In genomic region chr7:99109108-99110051, GRCh38 we compare ENCODE assay signal across 1 cellular context.
TF ChIP-seq lines count a peak whose summit lies in the region.

No MANE protein-coding gene starts in this region.

TF ChIP-seq in IMR-90, 13 proteins besides CTCF, POLR2A, EP300 and RAD21 (continued from another document):
- TF ChIP-seq USF2 (IDR thresholded peaks at IDR 0.05; ENCODE audit: low read depth, low read length) (no peak), SMC3 (IDR thresholded peaks at IDR 0.05; ENCODE audit: low read depth, low read length) (no peak), CEBPB (IDR thresholded peaks at IDR 0.05; ENCODE audit: low read depth, low read length) (no peak), MAZ (IDR thresholded peaks at IDR 0.05; ENCODE audit: borderline replicate concordance, low read depth, low read length) (no peak), FOS (IDR thresholded peaks at IDR 0.05; ENCODE audit: low read depth, low read length) (peak; percentile 55), BHLHE40 (IDR thresholded peaks at IDR 0.05; ENCODE audit: low read depth, low read length) (no peak), RCOR1 (IDR thresholded peaks at IDR 0.05; ENCODE audit: insufficient replicate concordance, low read length) (no peak), MXI1 (IDR thresholded peaks at IDR 0.05; ENCODE audit: borderline replicate concordance, low read depth, low read length) (no peak)
TF ChIP-seq in IMR-90: peak in this region for 1.
